ENCODE assay signal across 11 cellular contexts in genomic region chr7:55538538-55538937, GRCh38. TPM values are rescaled to one million over a fixed set of nuclear protein-coding genes. Genes with fewer than 3 reads are reported as not detected.
A peak's percentile ranks its signal among the peaks of the same experiment; 100 is the strongest.
DNase-seq lines count a peak whose midpoint lies in the region; ATAC-seq, FAIRE-seq and TF ChIP-seq lines count a peak whose summit lies in the region.
"Had no signal": no experiment of that assay in that cellular context is flagged by ENCODE, and none has a peak within 500 bp of the region (broad histone marks: within the 10 kb centered on the region; RNA-seq: fewer than 3 reads in every experiment).

No MANE protein-coding gene starts in this region.

- TF ChIP-seq CTCF in CD14-positive monocyte (IDR thresholded peaks at IDR 0.05): no peak
- TF ChIP-seq CTCF in kidney (IDR thresholded peaks at IDR 0.05; ENCODE audit: borderline replicate concordance, extremely low read depth, insufficient read depth): no peak

- H3K4me1 Mint-ChIP-seq in CD14-positive monocyte: peaks cover 61% of the 10 kb centered on the region

- peaks cover 20 to 26% of the 10 kb centered on the region in 2 donors for H3K4me1 ChIP-seq in mucosa of rectum (ENCODE audit: control insufficient read depth in 2 of 2, insufficient read depth in 2 of 2, low read length in 2 of 2)
- peaks cover 4 to 22% of the 10 kb centered on the region in 2 donors for H3K4me1 ChIP-seq in kidney (ENCODE audit: control insufficient read depth in 1 of 2, insufficient read depth in 1 of 2, low read depth in 1 of 2, low read length in 2 of 2)

- FAIRE-seq in HTR-8/SVneo (lab: Jason Lieb, UNC) (no peak), kidney (lab: Jason Lieb, UNC) (no peak)

- H3K27ac ChIP-seq in mucosa of rectum (ENCODE audit: low read depth in 2 of 2, low read length in 2 of 2) (peak overlapping the region; percentile 23 to 52), kidney (ENCODE audit: low read depth in 2 of 2, low read length in 2 of 2) (no peak overlapping the region)
- H3K27ac ChIP-seq: SK-N-MC had no signal

- H3K4me3 Mint-ChIP-seq in CD14-positive monocyte: no peak overlapping the region

- H3K9me3 ChIP-seq in mucosa of rectum (ENCODE audit: control insufficient read depth in 2 of 2, low read length in 2 of 2): no peaks in the 10 kb centered on the region
- H3K9me3 ChIP-seq in kidney (ENCODE audit: control insufficient read depth in 1 of 2, low read length in 2 of 2): no peaks in the 10 kb centered on the region

- H3K4me3 ChIP-seq in mucosa of rectum (ENCODE audit: low read length in 2 of 2): peak overlapping the region in 1 of 2 donors; percentile 6
- no peak overlapping the region for H3K4me3 ChIP-seq in kidney (ENCODE audit: low read length in 2 of 2)
- H3K4me3 ChIP-seq: SK-N-MC had no signal

- peak overlapping the region in 5 of 7 donors; percentile 25 to 99 (median 49) for H3K27ac Mint-ChIP-seq in CD14-positive monocyte

- DNase-seq in CD14-positive monocyte (ENCODE audit: low spot score) (no peak), HTR-8/SVneo (ENCODE audit: insufficient read length, low spot score) (peak; percentile 51), astrocyte of the hippocampus (ENCODE audit: low read depth, low spot score) (peak; percentile 91), AML-193 (lab: John Stamatoyannopoulos, UW) (no peak), kidney (no peak)
- DNase-seq: erythroblast, NCI-H1105 had no signal

- H3K36me3 ChIP-seq in mucosa of rectum (ENCODE audit: control insufficient read depth in 2 of 2, insufficient read depth in 2 of 2, low read length in 2 of 2) (no peaks in the 10 kb centered on the region), kidney (ENCODE audit: control insufficient read depth in 1 of 2, insufficient read depth in 2 of 2, low read length in 2 of 2) (no peaks in the 10 kb centered on the region)

- H3K36me3 Mint-ChIP-seq in CD14-positive monocyte: peaks cover 12 to 41% of the 10 kb centered on the region in 2 donors

- ATAC-seq in GM19328 (IDR thresholded peaks at IDR 0.05; ENCODE audit: unreplicated experiment) (no peak), HG03442 (IDR thresholded peaks at IDR 0.05; ENCODE audit: unreplicated experiment) (no peak)

- no peaks in the 10 kb centered on the region for H3K27me3 ChIP-seq in mucosa of rectum (ENCODE audit: control insufficient read depth in 2 of 2, insufficient read depth in 2 of 2, low read length in 2 of 2)

- intact Hi-C loops in CD14-positive monocyte (cut with micrococcal nuclease) (no loop called here), kidney (cut with DNase I) (no loop called here)

- no peak overlapping the region for H3K9ac ChIP-seq in mucosa of rectum (ENCODE audit: low read depth in 1 of 2, low read length in 2 of 2)
- no peak overlapping the region for H3K9ac ChIP-seq in kidney (ENCODE audit: low read length in 2 of 2)

- H3K9me3 Mint-ChIP-seq in CD14-positive monocyte: no peaks in the 10 kb centered on the region

- no peaks in the 10 kb centered on the region for H3K27me3 Mint-ChIP-seq in CD14-positive monocyte (ENCODE audit: low read depth in 3 of 3)

RNA-seq across cellular contexts. Expression of gene VOPP1, which starts 33.8 kb away (rescaled TPM):
- 10 to 100 TPM; 16.7 to 18.0 TPM for polyA plus RNA-seq in CD14-positive monocyte
- total RNA-seq in kidney: 98.7 TPM
- 47.3 TPM for polyA plus RNA-seq in kidney (ENCODE audit: insufficient read depth, low read depth, low replicate concordance)

Comparison
In these comparisons a context has a peak if more than half of its experiments do, and no peak if none do; other contexts are left out.
1. DNase-seq: peak in HTR-8/SVneo (single experiment) and astrocyte of the hippocampus (single experiment); none in CD14-positive monocyte (single experiment), AML-193 (0 of 2) and kidney (single experiment).
2. H3K27ac ChIP-seq: peak in mucosa of rectum (2 of 2); none in kidney (0 of 2).